1 cellular context compared by ENCODE assay signal in the genomic region with DNA sequence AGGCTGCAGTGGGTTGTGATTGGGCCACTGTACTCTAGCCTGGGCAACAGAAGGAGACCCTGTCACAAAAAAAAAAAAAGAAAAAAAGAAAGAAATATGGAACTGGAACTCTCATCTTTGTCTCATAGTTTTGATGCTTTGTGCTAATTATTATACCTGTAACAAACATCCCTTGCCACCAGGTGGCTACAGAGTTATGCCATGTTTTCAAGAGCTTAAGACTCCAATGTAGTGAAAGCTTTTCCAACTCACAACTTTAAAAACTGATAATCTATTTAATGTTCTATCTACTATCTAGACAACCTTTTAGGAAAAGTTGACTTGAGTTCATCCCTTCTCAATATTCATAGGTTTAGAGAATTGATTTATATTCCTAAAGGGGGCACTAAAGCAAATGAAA.
TF ChIP-seq lines count a peak whose summit lies in the region.

No MANE protein-coding gene starts in this region.

TF ChIP-seq in SK-N-SH treated with all-trans-retinoic acid at 6 μM for 48 hours, 23 proteins besides CTCF, POLR2A, EP300 and RAD21 (continued from another document):
- no peak for TF ChIP-seq SNAI2 (CRISPR knock-in tag; IDR thresholded peaks at IDR 0.05)
